In genomic region chr1:25977816-25978215, GRCh38 we compare ENCODE assay signal across 28 cellular contexts. TPM values are rescaled to one million over a fixed set of nuclear protein-coding genes. Genes with fewer than 3 reads are reported as not detected.
"Had no signal": no experiment of that assay in that cellular context is flagged by ENCODE, and none has a peak within 500 bp of the region (broad histone marks: within the 10 kb centered on the region; RNA-seq: fewer than 3 reads in every experiment).

No MANE protein-coding gene starts in this region.

- H3K27me3 Mint-ChIP-seq: activated naive CD4-positive, alpha-beta T cell treated with anti-CD3 and anti-CD28 coated beads, Interleukin-2, amount 50 U/mL, for 24 hours; activated naive CD8-positive, alpha-beta T cell treated with anti-CD3 and anti-CD28 coated beads, Interleukin-2, amount 50 U/mL, for 24 hours had no signal

- H3K36me3 ChIP-seq: MG63 had no signal

- ATAC-seq: activated CD8-positive, alpha-beta T cell treated with anti-CD3 and anti-CD28 coated beads, Interleukin-2, amount 10 ng/mL, durations not matched to agents 7 days and 5 days; activated naive CD8-positive, alpha-beta T cell treated with anti-CD3 and anti-CD28 coated beads, Interleukin-2, amount 50 U/mL, for 24 hours had no signal

- H3K4me3 ChIP-seq: MG63, Peyer's patch, SJCRH30 had no signal

- H3K9me3 ChIP-seq: MG63, Peyer's patch, SJCRH30, SK-N-SH had no signal

- H3K4me1 ChIP-seq: Peyer's patch had no signal

- FAIRE-seq: astrocyte had no signal

- H3K27ac Mint-ChIP-seq: activated CD8-positive, alpha-beta T cell treated with anti-CD3 and anti-CD28 coated beads, Interleukin-2, amount 10 ng/mL, durations not matched to agents 7 days and 5 days; activated naive CD8-positive, alpha-beta T cell treated with anti-CD3 and anti-CD28 coated beads, Interleukin-2, amount 50 U/mL, for 24 hours had no signal

- H3K9me3 Mint-ChIP-seq: activated naive CD4-positive, alpha-beta T cell treated with anti-CD3 and anti-CD28 coated beads, Interleukin-2, amount 50 U/mL, for 24 hours; activated naive CD8-positive, alpha-beta T cell treated with anti-CD3 and anti-CD28 coated beads, Interleukin-2, amount 50 U/mL, for 24 hours had no signal

- DNase-seq: activated CD4-positive, alpha-beta T cell treated with anti-CD3 and anti-CD28 coated beads for 4 hours; activated CD4-positive, alpha-beta T cell treated with anti-CD3 and anti-CD28 coated beads, Interleukin-2, amount 50 U/mL, for 4 hours; activated CD8-positive, alpha-beta memory T cell treated with anti-CD3 and anti-CD28 coated beads, Interleukin-2, amount 50 U/mL, for 48 hours; activated CD8-positive, alpha-beta T cell treated with anti-CD3 and anti-CD28 coated beads, Interleukin-2, amount 10 ng/mL, durations not matched to agents 7 days and 5 days; activated naive CD8-positive, alpha-beta T cell treated with anti-CD3 and anti-CD28 coated beads, Interleukin-2, amount 50 U/mL, for 24 hours; activated T-cell treated with anti-CD3 and anti-CD28 coated beads, Interleukin-2, amount 50 U/mL, for 1 hour; amniotic stem cell; brain microvascular endothelial cell; MG63; MV-4-11; NCI-H1092 treated with DMSO at 0.1 percent for 48 hours; NCI-H1417 treated with DMSO at 0.1 percent for 48 hours; NCI-H1694; NCI-H2029; NCI-H345; NCI-H510A; NCI-H526 treated with DMSO at 0.1 percent for 48 hours; NK-92 treated with Interleukin-12 subunit alpha and Interleukin-12 subunit beta, amount 100 ng/mL, for 24 hours; Peyer's patch; Right ventricle myocardium superior; SK-N-SH; T-helper 1 cell; WERI-Rb-1 had no signal

- H3K27me3 ChIP-seq: brain microvascular endothelial cell, MG63, Peyer's patch, SJCRH30 had no signal

- H3K27ac ChIP-seq: brain microvascular endothelial cell, Peyer's patch, RWPE1, SJCRH30, WERI-Rb-1 had no signal

- H3K4me3 Mint-ChIP-seq: activated CD8-positive, alpha-beta T cell treated with anti-CD3 and anti-CD28 coated beads, Interleukin-2, amount 10 ng/mL, durations not matched to agents 7 days and 5 days; activated naive CD4-positive, alpha-beta T cell treated with anti-CD3 and anti-CD28 coated beads, Interleukin-2, amount 50 U/mL, for 24 hours; activated naive CD8-positive, alpha-beta T cell treated with anti-CD3 and anti-CD28 coated beads, Interleukin-2, amount 50 U/mL, for 24 hours had no signal

RNA-seq across cellular contexts. Expression of gene EXTL1, which starts 43.8 kb away (rescaled TPM):
- total RNA-seq: activated CD8-positive, alpha-beta T cell treated with anti-CD3 and anti-CD28 coated beads, Interleukin-2, amount 10 ng/mL, durations not matched to agents 7 days and 5 days; Peyer's patch; T-helper 2 cell treated with Interferon-gamma antibody and Interleukin-4, amounts not matched to agents 100 ng/mL and 5 ng/mL, for 36 hours had no signal
